Comparison of ENCODE assay signal across 7 cellular contexts in the genomic region with DNA sequence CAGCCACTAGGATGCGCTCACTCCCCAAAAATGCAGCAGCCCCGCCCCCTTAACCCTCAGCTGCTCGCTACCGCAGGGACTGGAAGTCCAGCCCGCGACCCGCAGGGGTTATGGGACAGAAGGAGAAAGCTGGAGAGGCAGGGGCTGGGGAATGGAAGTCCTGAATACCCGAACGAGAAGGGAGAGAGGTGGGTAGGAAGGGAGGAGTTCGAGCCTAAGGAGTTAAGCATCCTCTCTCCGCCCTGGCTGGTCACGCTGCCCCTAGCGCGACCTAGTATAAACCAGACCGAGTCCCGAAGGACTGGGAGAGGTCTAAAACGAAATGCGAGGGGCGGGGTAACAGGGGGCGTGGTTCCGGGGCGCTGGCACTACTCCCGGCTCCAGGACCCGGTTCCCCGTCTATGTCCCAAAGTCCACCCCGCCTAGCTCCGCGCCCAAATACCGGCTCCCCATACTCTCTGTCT. TPM values are rescaled to one million over a fixed set of nuclear protein-coding genes. Genes with fewer than 3 reads are reported as not detected.
DNase-seq lines count a peak whose midpoint lies in the region; ATAC-seq, FAIRE-seq and TF ChIP-seq lines count a peak whose summit lies in the region.

No MANE protein-coding gene starts in this region.

- H3K36me3 Mint-ChIP-seq in naive thymus-derived CD4-positive, alpha-beta T cell: peaks cover 4 to 43% (median 8%) of the 10 kb centered on the region in 5 donors
- H3K36me3 Mint-ChIP-seq in stimulated activated effector memory CD8-positive, alpha-beta T cell treated with anti-CD3 and anti-CD28 coated beads, Interleukin-12 subunit alpha, Interleukin-12 subunit beta, amount 100 ng/mL, for 72 hours: peaks cover 63% of the 10 kb centered on the region

- H3K27ac ChIP-seq in naive thymus-derived CD4-positive, alpha-beta T cell (ENCODE audit: low read depth, low read length): peak overlapping the region; percentile 65

- FAIRE-seq in GM12892 (lab: Jason Lieb, UNC): peak; percentile 9

- intact Hi-C loops in naive thymus-derived CD4-positive, alpha-beta T cell (cut with micrococcal nuclease): loop anchor here (1.0 to 2.0 kb wide), 11 partner anchors 9 to 229 kb away; a partner anchor contains a TSS

- no peaks in the 10 kb centered on the region for H3K27me3 Mint-ChIP-seq in naive thymus-derived CD4-positive, alpha-beta T cell

- H3K27ac Mint-ChIP-seq in naive thymus-derived CD4-positive, alpha-beta T cell: peak overlapping the region; percentile 78 to 96 (median 89)
- H3K27ac Mint-ChIP-seq in stimulated activated effector memory CD8-positive, alpha-beta T cell treated with anti-CD3 and anti-CD28 coated beads, Interleukin-12 subunit alpha, Interleukin-12 subunit beta, amount 100 ng/mL, for 72 hours: peak overlapping the region; percentile 91

- H3K4me1 ChIP-seq in naive thymus-derived CD4-positive, alpha-beta T cell (ENCODE audit: control insufficient read depth in 2 of 2, insufficient read depth in 2 of 2, low read length in 2 of 2): peaks cover 18 to 20% of the 10 kb centered on the region in 2 donors

- peak; percentile 39 for ATAC-seq in HG03442 (IDR thresholded peaks at IDR 0.05; ENCODE audit: unreplicated experiment)
- ATAC-seq in naive thymus-derived CD4-positive, alpha-beta T cell: peak; percentile 78
- peak; percentile 81 for ATAC-seq in stimulated activated effector memory CD8-positive, alpha-beta T cell treated with anti-CD3 and anti-CD28 coated beads, Interleukin-12 subunit alpha, Interleukin-12 subunit beta, amount 100 ng/mL, for 72 hours

- no peak for TF ChIP-seq CTCF in fibroblast of mammary gland (conservative IDR thresholded peaks at IDR 0.05; ENCODE audit: control insufficient read depth, insufficient read depth, low read depth, low read length)

- H3K4me1 Mint-ChIP-seq in naive thymus-derived CD4-positive, alpha-beta T cell: peaks cover 20 to 65% (median 55%) of the 10 kb centered on the region in 7 donors
- H3K4me1 Mint-ChIP-seq in stimulated activated effector memory CD8-positive, alpha-beta T cell treated with anti-CD3 and anti-CD28 coated beads, Interleukin-12 subunit alpha, Interleukin-12 subunit beta, amount 100 ng/mL, for 72 hours: peaks cover 71% of the 10 kb centered on the region

- POLR2A ChIA-PET in naive thymus-derived CD4-positive, alpha-beta T cell (lab: Charles Lee): interaction anchor here (0.9 to 4.6 kb wide), 11 partner anchors 9 to 161 kb away, joined by 3 to 33 read pairs (median 4); a partner anchor contains a TSS

- CTCF ChIA-PET in naive thymus-derived CD4-positive, alpha-beta T cell (lab: Charles Lee): interaction anchor here (0.6 to 4.2 kb wide), 20 partner anchors 9 to 399 kb away, joined by 3 to 30 read pairs (median 6); a partner anchor contains a TSS

- no peaks in the 10 kb centered on the region for H3K9me3 ChIP-seq in naive thymus-derived CD4-positive, alpha-beta T cell (ENCODE audit: control insufficient read depth in 2 of 3, low read length in 3 of 3)

- peak overlapping the region; percentile 83 to 100 (median 97) for H3K4me3 Mint-ChIP-seq in naive thymus-derived CD4-positive, alpha-beta T cell
- peak overlapping the region; percentile 87 for H3K4me3 Mint-ChIP-seq in stimulated activated effector memory CD8-positive, alpha-beta T cell treated with anti-CD3 and anti-CD28 coated beads, Interleukin-12 subunit alpha, Interleukin-12 subunit beta, amount 100 ng/mL, for 72 hours

- DNase-seq in GM12892 (ENCODE audit: insufficient read length) (peak; percentile 70), OCI-M2 (lab: John Stamatoyannopoulos, UW; ENCODE audit: unreplicated experiment) (peak; percentile 94), fibroblast of mammary gland (ENCODE audit: low read depth) (peak; percentile 88)
- peak; percentile 60 to 61 for DNase-seq in activated T-helper 1 cell treated with anti-CD3 and anti-CD28 coated beads, Interleukin-2, amount 50 U/mL, for 16 hours (ENCODE audit: low read depth in 1 of 2, low spot score in 1 of 2)
- peak; percentile 66 to 82 (median 77) for DNase-seq in naive thymus-derived CD4-positive, alpha-beta T cell
- peak; percentile 67 to 91 for DNase-seq in stimulated activated effector memory CD8-positive, alpha-beta T cell treated with anti-CD3 and anti-CD28 coated beads, Interleukin-12 subunit alpha, Interleukin-12 subunit beta, amount 100 ng/mL, for 72 hours (ENCODE audit: low spot score in 2 of 2)

- H3K9me3 Mint-ChIP-seq in naive thymus-derived CD4-positive, alpha-beta T cell: peaks cover 0 to 1% (median 0%) of the 10 kb centered on the region in 11 donors
- no peaks in the 10 kb centered on the region for H3K9me3 Mint-ChIP-seq in stimulated activated effector memory CD8-positive, alpha-beta T cell treated with anti-CD3 and anti-CD28 coated beads, Interleukin-12 subunit alpha, Interleukin-12 subunit beta, amount 100 ng/mL, for 72 hours

- H3K4me3 ChIP-seq in fibroblast of mammary gland (ENCODE audit: control insufficient read depth, low read depth, low read length): peak overlapping the region; percentile 71
- peak overlapping the region; percentile 92 for H3K4me3 ChIP-seq in naive thymus-derived CD4-positive, alpha-beta T cell (ENCODE audit: low read length)

- peaks cover 5 to 25% (median 13%) of the 10 kb centered on the region in 3 experiments for H3K36me3 ChIP-seq in naive thymus-derived CD4-positive, alpha-beta T cell (ENCODE audit: control insufficient read depth in 2 of 3, insufficient read depth in 3 of 3, low read length in 3 of 3)

- TF ChIP-seq POLR2A in GM12892 (IDR thresholded peaks at IDR 0.05; ENCODE audit: low read depth, low read length): 0 out of 2 replicates have a peak, but pooled peaks have one; percentile 47

- H3K27me3 ChIP-seq in naive thymus-derived CD4-positive, alpha-beta T cell (ENCODE audit: control insufficient read depth in 2 of 2, insufficient read depth in 2 of 2, low read length in 2 of 2): no peaks in the 10 kb centered on the region

RNA-seq across cellular contexts. Expression of a gene that starts 0.4 kb away (rescaled TPM):
- polyA plus RNA-seq in GM12892 (2012; ENCODE audit: missing spikeins): 3.2 TPM
- total RNA-seq in naive thymus-derived CD4-positive, alpha-beta T cell: 10 to 100 TPM in 2 of 5 experiments, 1 to 10 TPM in 3; 4.9 to 31.4 (median 7.1) TPM
- polyA plus RNA-seq in naive thymus-derived CD4-positive, alpha-beta T cell: 10 to 100 TPM; 13.1 to 15.3 TPM

RNA-seq across cellular contexts. Expression of a gene that starts 6.4 kb away (rescaled TPM):
- polyA plus RNA-seq in GM12892 (2012; ENCODE audit: missing spikeins): 0.11 TPM
- 1 to 10 TPM in 1 of 5 experiments, under 1 TPM in 4; 0.12 to 4.7 (median 0.64) TPM for total RNA-seq in naive thymus-derived CD4-positive, alpha-beta T cell
- 1 to 10 TPM in 1 of 2 donors, under 1 TPM in 1; 0.20 to 2.3 TPM for polyA plus RNA-seq in naive thymus-derived CD4-positive, alpha-beta T cell

RNA-seq across cellular contexts. Expression of a gene that starts 6.8 kb away (rescaled TPM):
- polyA plus RNA-seq in GM12892 (2012; ENCODE audit: missing spikeins): 385 TPM
- total RNA-seq in naive thymus-derived CD4-positive, alpha-beta T cell: 100 to 1,000 TPM in 2 of 5 experiments, 10 to 100 TPM in 3; 29.3 to 494 (median 58.2) TPM
- 100 to 1,000 TPM; 102 to 122 TPM for polyA plus RNA-seq in naive thymus-derived CD4-positive, alpha-beta T cell

RNA-seq across cellular contexts. Expression of a gene that starts 8.0 kb away (rescaled TPM):
- not detected for polyA plus RNA-seq in GM12892 (2012; ENCODE audit: missing spikeins)
- total RNA-seq in naive thymus-derived CD4-positive, alpha-beta T cell: 1 to 10 TPM in 1 of 5 experiments, not detected in 4; 1.2 TPM
- not detected for polyA plus RNA-seq in naive thymus-derived CD4-positive, alpha-beta T cell

RNA-seq across cellular contexts. Expression of a gene that starts 10.3 kb away (rescaled TPM):
- polyA plus RNA-seq in GM12892 (2012; ENCODE audit: missing spikeins): 68.4 TPM
- 10 to 100 TPM; 10.3 to 52.2 (median 11.4) TPM for total RNA-seq in naive thymus-derived CD4-positive, alpha-beta T cell
- 1 to 10 TPM in 1 of 2 donors, under 1 TPM in 1; 0.51 to 2.6 TPM for polyA plus RNA-seq in naive thymus-derived CD4-positive, alpha-beta T cell

Comparison
In these comparisons a context has a peak if more than half of its experiments do, and no peak if none do; other contexts are left out.
1. Peak in every context shown above with its lines: DNase-seq, ATAC-seq, H3K4me3 ChIP-seq and H3K27ac ChIP-seq.